7 cellular contexts compared by ENCODE assay signal in the genomic region with DNA sequence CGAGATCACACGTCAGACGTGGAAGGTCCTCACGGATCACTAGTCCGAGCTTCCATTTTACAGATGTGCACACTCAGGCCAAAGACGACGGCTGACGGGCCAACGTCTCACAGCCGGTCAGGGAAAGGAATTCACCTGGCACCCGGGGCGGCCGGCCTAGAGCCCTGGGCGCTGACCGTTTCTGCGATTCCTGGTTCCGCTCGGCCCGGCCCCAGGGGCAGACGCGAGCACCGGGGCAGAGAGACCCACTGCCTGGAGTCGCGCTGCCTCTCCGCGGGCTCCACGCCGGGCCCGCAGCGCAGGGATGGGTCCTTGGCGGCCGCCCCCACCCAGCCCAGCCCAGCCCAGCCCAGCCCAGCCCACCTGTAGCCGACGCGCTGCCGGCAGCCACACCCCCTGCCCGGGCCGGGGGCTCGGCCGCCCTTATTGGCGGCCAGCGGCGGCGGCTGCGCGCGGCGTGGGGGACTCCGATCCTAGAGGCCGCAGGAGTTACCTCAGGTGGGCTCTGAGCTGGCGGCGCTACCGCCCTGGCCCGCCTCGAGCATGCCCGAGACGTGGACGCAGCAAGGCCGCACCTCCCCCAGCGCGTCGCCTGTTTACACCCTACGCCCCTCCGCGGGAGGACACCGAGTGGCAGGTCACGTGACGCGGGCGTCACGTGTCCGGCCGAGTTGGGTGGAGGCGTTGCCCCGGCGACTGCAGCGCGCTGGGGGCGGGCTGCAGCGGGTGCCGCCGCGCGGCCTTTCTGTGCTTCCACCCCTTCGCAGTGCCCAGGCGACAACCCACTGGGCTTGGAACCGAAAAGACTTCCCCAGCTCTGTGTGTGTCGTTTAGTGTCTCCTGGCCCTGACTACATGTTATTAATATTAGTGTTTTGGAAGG.
DNase-seq lines count a peak whose midpoint lies in the region; ATAC-seq, FAIRE-seq and TF ChIP-seq lines count a peak whose summit lies in the region.

No MANE protein-coding gene starts in this region.

- peak overlapping the region; percentile 75 for H2AFZ ChIP-seq in GM12878 (ENCODE audit: control insufficient read depth, low read depth, low read length)

- in situ Hi-C loops in GM12878 (cut with MboI), result no loop called here

- peak overlapping the region; percentile 71 for H3K27ac ChIP-seq in GM12878 (ENCODE audit: control insufficient read depth, insufficient read depth)
- H3K27ac ChIP-seq in sigmoid colon, result peak overlapping the region; percentile 66 to 81 (median 74)

- peak; percentile 84 for TF ChIP-seq POLR2A in GM12878 (IDR thresholded peaks at IDR 0.05; ENCODE audit: low read depth, low read length)
- TF ChIP-seq POLR2A in sigmoid colon (IDR thresholded peaks at IDR 0.05), result no peak

- no peaks in the 10 kb centered on the region for H3K36me3 ChIP-seq in GM12878 (ENCODE audit: control insufficient read depth in 2 of 2, insufficient read depth in 2 of 2, low read length in 1 of 2)
- peaks cover 0 to 7% (median 0%) of the 10 kb centered on the region in 4 donors for H3K36me3 ChIP-seq in sigmoid colon

- FAIRE-seq in GM12878 (lab: Jason Lieb, UNC), result peak; percentile 74

- H3K4me3 ChIP-seq in GM12878, result peak overlapping the region; percentile 74
- peak overlapping the region; percentile 61 to 98 (median 82) for H3K4me3 ChIP-seq in sigmoid colon

- peak overlapping the region; percentile 78 for H3K9ac ChIP-seq in GM12878 (ENCODE audit: control insufficient read depth, insufficient read depth, low read length)

- TF ChIP-seq EP300 in GM12878 (IDR thresholded peaks at IDR 0.05; ENCODE audit: borderline replicate concordance in 1 of 2, control insufficient read depth in 1 of 2, low read depth in 2 of 2, low read length in 2 of 2) (peak; percentile 19 to 49; a peak in 2 of 4 replicates), sigmoid colon (IDR thresholded peaks at IDR 0.05) (peak in 1 of 4 donors; percentile 33)

- DNase-seq in NCI-H1694 treated with DMSO at 0.1 percent for 48 hours (lab: John Stamatoyannopoulos, UW) (peak; percentile 57), T1000 (lab: John Stamatoyannopoulos, UW) (peak; percentile 83), GM12878 (ENCODE audit: low read depth, low spot score) (peak; percentile 53), iPS DF 4.7 (ENCODE audit: extremely low read depth, low spot score) (peak; percentile 33), sigmoid colon (peak; percentile 95)

- SMC1A ChIA-PET in GM12878 (lab: Charles Lee; ENCODE audit: uncharacterized antibody, unreplicated experiment), result interaction anchor here (0.6 to 3.8 kb wide), 3 partner anchors 13 to 77 kb away, joined by 3 to 21 read pairs (median 3); no protein-coding TSS in a partner anchor

- ATAC-seq in GM18502 (IDR thresholded peaks at IDR 0.05; ENCODE audit: poor library complexity, unreplicated experiment), result peak; percentile 97
- ATAC-seq in HG02943 (IDR thresholded peaks at IDR 0.05; ENCODE audit: low read depth, unreplicated experiment), result peak; percentile 91
- ATAC-seq in GM12878, result peak; percentile 95

- peaks cover 17% of the 10 kb centered on the region for H3K79me2 ChIP-seq in GM12878 (ENCODE audit: control insufficient read depth, insufficient read depth, low read length)

- under 1% methylated on average over 87 of the region's 88 CpGs for WGBS in GM12878 (ENCODE audit: insufficient coverage, insufficient replicate concordance, low lambda C conversion rate, missing lambda C conversion rate)
- 0% methylated on average over 88 of the region's 88 CpGs for WGBS in sigmoid colon, 2 donors

- POLR2A ChIA-PET in GM12878 (lab: Charles Lee), result interaction anchor here (1.2 kb wide), 1 partner anchor 14 kb away, joined by 7 read pairs; no protein-coding TSS in a partner anchor

- H3K27me3 ChIP-seq in GM12878 (replicated peaks in 1 of 2; ENCODE audit: control insufficient read depth in 2 of 2, insufficient read depth in 2 of 2, low read length in 1 of 2), result no peaks in the 10 kb centered on the region
- H3K27me3 ChIP-seq in sigmoid colon, result peaks cover 0 to under 1% (median 0%) of the 10 kb centered on the region in 3 donors

- TF ChIP-seq CTCF in GM12878 (IDR thresholded peaks at IDR 0.05 in 2 of 3, conservative IDR thresholded peaks at IDR 0.05 in 1 of 3; ENCODE audit: control insufficient read depth in 2 of 3, extremely low read depth in 1 of 3, insufficient read depth in 1 of 3, low read depth in 3 of 3, low read length in 3 of 3) (peak in 2 of 3 experiments; percentile 11 to 29; a peak in 2 of 6 replicates), sigmoid colon (IDR thresholded peaks at IDR 0.05) (no peak)

- RAD21 ChIA-PET in GM12878 (lab: Charles Lee; ENCODE audit: unreplicated experiment), result interaction anchor here (1.1 to 1.4 kb wide), 2 partner anchors 14 to 130 kb away, joined by 3 to 5 read pairs; no protein-coding TSS in a partner anchor

- H3K9me3 ChIP-seq in GM12878 (replicated peaks; ENCODE audit: control insufficient read depth, insufficient read depth, low read length), result no peaks in the 10 kb centered on the region
- H3K9me3 ChIP-seq in sigmoid colon, result no peaks in the 10 kb centered on the region

- TF ChIP-seq RAD21 in GM12878 (IDR thresholded peaks at IDR 0.05; ENCODE audit: insufficient read depth, low read depth, low read length), result 0 out of 2 replicates have a peak, but pooled peaks have one; percentile 10

- intact Hi-C loops in GM12878 (cut with micrococcal nuclease; ENCODE audit: unreplicated experiment) (loop anchor here (5.0 kb wide), 1 partner anchor 127 kb away; no protein-coding TSS in a partner anchor), sigmoid colon (cut with DNase I) (loop anchor here (2.0 to 5.0 kb wide), 2 partner anchors 78 to 130 kb away; a partner anchor contains a TSS)

- H3K4me1 ChIP-seq in GM12878 (ENCODE audit: control insufficient read depth, insufficient read depth, low read length), result peaks cover 3% of the 10 kb centered on the region; the same call in 1 of the 2 replicates
- peaks cover 0 to 26% (median 17%) of the 10 kb centered on the region in 4 donors for H3K4me1 ChIP-seq in sigmoid colon

- CTCF ChIA-PET in GM12878 (lab: Yijun Ruan, JAX), result interaction anchor here (0.6 to 2.8 kb wide), 4 partner anchors 13 to 344 kb away, joined by 3 to 16 read pairs (median 4); no protein-coding TSS in a partner anchor

- H4K20me1 ChIP-seq in GM12878 (ENCODE audit: control insufficient read depth, insufficient read depth), result no peaks in the 10 kb centered on the region

- H3K4me2 ChIP-seq in GM12878 (ENCODE audit: control insufficient read depth, insufficient read depth), result peak overlapping the region; percentile 81

- BruUV-seq in GM12878 (replicated peaks; lab: Mats Ljungman, UMichigan), result no TSS peak

TF ChIP-seq in GM12878, 131 proteins besides CTCF, POLR2A, EP300 and RAD21 (continues in another document):
- TF ChIP-seq, protein P1, sequence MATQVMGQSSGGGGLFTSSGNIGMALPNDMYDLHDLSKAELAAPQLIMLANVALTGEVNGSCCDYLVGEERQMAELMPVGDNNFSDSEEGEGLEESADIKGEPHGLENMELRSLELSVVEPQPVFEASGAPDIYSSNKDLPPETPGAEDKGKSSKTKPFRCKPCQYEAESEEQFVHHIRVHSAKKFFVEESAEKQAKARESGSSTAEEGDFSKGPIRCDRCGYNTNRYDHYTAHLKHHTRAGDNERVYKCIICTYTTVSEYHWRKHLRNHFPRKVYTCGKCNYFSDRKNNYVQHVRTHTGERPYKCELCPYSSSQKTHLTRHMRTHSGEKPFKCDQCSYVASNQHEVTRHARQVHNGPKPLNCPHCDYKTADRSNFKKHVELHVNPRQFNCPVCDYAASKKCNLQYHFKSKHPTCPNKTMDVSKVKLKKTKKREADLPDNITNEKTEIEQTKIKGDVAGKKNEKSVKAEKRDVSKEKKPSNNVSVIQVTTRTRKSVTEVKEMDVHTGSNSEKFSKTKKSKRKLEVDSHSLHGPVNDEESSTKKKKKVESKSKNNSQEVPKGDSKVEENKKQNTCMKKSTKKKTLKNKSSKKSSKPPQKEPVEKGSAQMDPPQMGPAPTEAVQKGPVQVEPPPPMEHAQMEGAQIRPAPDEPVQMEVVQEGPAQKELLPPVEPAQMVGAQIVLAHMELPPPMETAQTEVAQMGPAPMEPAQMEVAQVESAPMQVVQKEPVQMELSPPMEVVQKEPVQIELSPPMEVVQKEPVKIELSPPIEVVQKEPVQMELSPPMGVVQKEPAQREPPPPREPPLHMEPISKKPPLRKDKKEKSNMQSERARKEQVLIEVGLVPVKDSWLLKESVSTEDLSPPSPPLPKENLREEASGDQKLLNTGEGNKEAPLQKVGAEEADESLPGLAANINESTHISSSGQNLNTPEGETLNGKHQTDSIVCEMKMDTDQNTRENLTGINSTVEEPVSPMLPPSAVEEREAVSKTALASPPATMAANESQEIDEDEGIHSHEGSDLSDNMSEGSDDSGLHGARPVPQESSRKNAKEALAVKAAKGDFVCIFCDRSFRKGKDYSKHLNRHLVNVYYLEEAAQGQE (IDR thresholded peaks at IDR 0.05; ENCODE audit: low read depth, low read length), result no peak
- no peak for TF ChIP-seq WRNIP1 (IDR thresholded peaks at IDR 0.05; ENCODE audit: borderline replicate concordance, low read depth, low read length)
- TF ChIP-seq RB1 (IDR thresholded peaks at IDR 0.05; ENCODE audit: borderline replicate concordance), result peak; percentile 47; the same call in 1 of the 2 replicates
- peak; percentile 35 for TF ChIP-seq SIX5 (IDR thresholded peaks at IDR 0.05; ENCODE audit: low read depth, low read length, severe bottlenecking)
- TF ChIP-seq RCOR1 (conservative IDR thresholded peaks at IDR 0.05; ENCODE audit: low read depth, low read length), result peak; percentile 68; the same call in 1 of the 2 replicates
- TF ChIP-seq, protein P2, sequence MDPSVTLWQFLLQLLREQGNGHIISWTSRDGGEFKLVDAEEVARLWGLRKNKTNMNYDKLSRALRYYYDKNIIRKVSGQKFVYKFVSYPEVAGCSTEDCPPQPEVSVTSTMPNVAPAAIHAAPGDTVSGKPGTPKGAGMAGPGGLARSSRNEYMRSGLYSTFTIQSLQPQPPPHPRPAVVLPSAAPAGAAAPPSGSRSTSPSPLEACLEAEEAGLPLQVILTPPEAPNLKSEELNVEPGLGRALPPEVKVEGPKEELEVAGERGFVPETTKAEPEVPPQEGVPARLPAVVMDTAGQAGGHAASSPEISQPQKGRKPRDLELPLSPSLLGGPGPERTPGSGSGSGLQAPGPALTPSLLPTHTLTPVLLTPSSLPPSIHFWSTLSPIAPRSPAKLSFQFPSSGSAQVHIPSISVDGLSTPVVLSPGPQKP (IDR thresholded peaks at IDR 0.05; ENCODE audit: low read depth, low read length), result 0 out of 2 replicates have a peak, but pooled peaks have one; percentile 42
- TF ChIP-seq ZBED1 (IDR thresholded peaks at IDR 0.05; ENCODE audit: borderline replicate concordance), result no peak
- peak; percentile 97 for TF ChIP-seq MXI1 (IDR thresholded peaks at IDR 0.05; ENCODE audit: low read depth, low read length)
- TF ChIP-seq GATAD2B (conservative IDR thresholded peaks at IDR 0.05; ENCODE audit: low read depth), result peak; percentile 90
- 0 out of 2 replicates have a peak, but pooled peaks have one; percentile 27 for TF ChIP-seq ZNF217 (IDR thresholded peaks at IDR 0.05)
- TF ChIP-seq PAX5 (IDR thresholded peaks at IDR 0.05; ENCODE audit: borderline replicate concordance, low read depth, low read length), result peak; percentile 37; the same call in 1 of the 2 replicates
- no peak for TF ChIP-seq TCF7 (IDR thresholded peaks at IDR 0.05; ENCODE audit: borderline replicate concordance)

Comparison
In these comparisons a context has a peak if more than half of its experiments do, and no peak if none do; other contexts are left out.
1. Peak in every context shown above with its lines: DNase-seq, ATAC-seq, H3K4me3 ChIP-seq and H3K27ac ChIP-seq.
2. DNase-seq: peak in every context shown above with its lines; median percentile 95 in sigmoid colon; 83 in T1000; 57 in NCI-H1694 treated with DMSO at 0.1 percent for 48 hours; 53 in GM12878; 33 in iPS DF 4.7.
3. CTCF ChIP-seq: peak in GM12878 (2 of 3); none in sigmoid colon (0 of 4).